1 cellular context compared by ENCODE assay signal in the genomic region with DNA sequence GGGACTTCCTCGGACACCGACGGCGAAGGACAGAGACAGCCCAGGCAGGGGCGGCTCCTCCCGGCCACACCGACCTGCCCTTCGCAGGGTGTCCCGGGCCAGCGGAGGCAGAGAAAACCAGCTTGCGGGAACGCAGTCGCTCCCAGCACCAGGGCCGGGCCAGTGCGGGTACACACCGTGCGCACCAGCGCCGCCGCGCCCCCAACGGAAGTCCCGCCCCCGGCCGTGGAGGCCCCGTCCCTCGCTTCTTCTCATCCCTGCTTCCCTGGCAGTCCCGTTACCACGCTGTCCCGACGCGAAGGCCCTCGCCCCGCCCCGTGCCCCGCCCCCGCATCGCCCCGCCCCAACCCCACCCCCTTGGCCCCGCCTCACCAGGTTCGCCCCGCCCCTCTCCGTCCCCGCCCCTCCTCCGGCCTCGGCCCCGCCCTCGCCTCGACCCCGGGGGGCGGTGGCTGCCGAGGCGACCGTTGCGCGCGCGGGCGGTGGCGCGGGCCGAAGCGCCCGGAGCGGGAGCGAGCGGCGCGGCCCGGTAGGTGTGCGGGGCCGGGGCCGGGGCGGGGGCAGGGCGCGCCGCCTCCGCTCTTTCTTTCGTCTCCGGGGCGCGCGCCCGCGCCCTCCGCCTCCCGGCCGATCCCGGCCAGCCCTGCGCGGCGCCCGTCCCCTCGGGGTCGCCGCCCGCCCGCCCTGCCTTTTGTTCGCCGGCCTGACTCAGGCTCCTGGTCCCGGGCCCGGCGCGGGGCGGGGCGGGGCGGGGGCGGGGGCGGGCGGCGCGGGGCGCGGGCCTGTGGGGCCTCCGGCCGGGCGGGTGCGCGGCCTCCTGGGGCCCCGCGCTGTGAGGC.
TF ChIP-seq lines count a peak whose summit lies in the region.

A gene with protein sequence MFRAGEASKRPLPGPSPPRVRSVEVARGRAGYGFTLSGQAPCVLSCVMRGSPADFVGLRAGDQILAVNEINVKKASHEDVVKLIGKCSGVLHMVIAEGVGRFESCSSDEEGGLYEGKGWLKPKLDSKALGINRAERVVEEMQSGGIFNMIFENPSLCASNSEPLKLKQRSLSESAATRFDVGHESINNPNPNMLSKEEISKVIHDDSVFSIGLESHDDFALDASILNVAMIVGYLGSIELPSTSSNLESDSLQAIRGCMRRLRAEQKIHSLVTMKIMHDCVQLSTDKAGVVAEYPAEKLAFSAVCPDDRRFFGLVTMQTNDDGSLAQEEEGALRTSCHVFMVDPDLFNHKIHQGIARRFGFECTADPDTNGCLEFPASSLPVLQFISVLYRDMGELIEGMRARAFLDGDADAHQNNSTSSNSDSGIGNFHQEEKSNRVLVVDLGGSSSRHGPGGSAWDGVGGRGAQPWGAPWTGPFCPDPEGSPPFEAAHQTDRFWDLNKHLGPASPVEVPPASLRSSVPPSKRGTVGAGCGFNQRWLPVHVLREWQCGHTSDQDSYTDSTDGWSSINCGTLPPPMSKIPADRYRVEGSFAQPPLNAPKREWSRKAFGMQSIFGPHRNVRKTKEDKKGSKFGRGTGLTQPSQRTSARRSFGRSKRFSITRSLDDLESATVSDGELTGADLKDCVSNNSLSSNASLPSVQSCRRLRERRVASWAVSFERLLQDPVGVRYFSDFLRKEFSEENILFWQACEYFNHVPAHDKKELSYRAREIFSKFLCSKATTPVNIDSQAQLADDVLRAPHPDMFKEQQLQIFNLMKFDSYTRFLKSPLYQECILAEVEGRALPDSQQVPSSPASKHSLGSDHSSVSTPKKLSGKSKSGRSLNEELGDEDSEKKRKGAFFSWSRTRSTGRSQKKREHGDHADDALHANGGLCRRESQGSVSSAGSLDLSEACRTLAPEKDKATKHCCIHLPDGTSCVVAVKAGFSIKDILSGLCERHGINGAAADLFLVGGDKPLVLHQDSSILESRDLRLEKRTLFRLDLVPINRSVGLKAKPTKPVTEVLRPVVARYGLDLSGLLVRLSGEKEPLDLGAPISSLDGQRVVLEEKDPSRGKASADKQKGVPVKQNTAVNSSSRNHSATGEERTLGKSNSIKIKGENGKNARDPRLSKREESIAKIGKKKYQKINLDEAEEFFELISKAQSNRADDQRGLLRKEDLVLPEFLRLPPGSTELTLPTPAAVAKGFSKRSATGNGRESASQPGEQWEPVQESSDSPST (N-terminal part only) (plus strand): TSS at position 451 of the 839 bp plus-strand sequence. CDS start 23,150 bp downstream, outside the sequence.

TF ChIP-seq in HepG2, 621 proteins besides CTCF, POLR2A, EP300 and RAD21 (continued from another document and continues in another):
- TF ChIP-seq, protein P1, sequence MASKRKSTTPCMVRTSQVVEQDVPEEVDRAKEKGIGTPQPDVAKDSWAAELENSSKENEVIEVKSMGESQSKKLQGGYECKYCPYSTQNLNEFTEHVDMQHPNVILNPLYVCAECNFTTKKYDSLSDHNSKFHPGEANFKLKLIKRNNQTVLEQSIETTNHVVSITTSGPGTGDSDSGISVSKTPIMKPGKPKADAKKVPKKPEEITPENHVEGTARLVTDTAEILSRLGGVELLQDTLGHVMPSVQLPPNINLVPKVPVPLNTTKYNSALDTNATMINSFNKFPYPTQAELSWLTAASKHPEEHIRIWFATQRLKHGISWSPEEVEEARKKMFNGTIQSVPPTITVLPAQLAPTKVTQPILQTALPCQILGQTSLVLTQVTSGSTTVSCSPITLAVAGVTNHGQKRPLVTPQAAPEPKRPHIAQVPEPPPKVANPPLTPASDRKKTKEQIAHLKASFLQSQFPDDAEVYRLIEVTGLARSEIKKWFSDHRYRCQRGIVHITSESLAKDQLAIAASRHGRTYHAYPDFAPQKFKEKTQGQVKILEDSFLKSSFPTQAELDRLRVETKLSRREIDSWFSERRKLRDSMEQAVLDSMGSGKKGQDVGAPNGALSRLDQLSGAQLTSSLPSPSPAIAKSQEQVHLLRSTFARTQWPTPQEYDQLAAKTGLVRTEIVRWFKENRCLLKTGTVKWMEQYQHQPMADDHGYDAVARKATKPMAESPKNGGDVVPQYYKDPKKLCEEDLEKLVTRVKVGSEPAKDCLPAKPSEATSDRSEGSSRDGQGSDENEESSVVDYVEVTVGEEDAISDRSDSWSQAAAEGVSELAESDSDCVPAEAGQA (IDR thresholded peaks at IDR 0.05; ENCODE audit: low read depth) = 0 out of 2 replicates have a peak, but pooled peaks have one; percentile 41
- TF ChIP-seq, protein P1 (CRISPR knock-in tag; IDR thresholded peaks at IDR 0.05; ENCODE audit: borderline replicate concordance) = no peak
- TF ChIP-seq SALL1 (CRISPR knock-in tag; IDR thresholded peaks at IDR 0.05) (no peak; the same call in 1 of the 2 replicates), ZSCAN29 (CRISPR knock-in tag; conservative IDR thresholded peaks at IDR 0.05) (no peak), SMC3 (IDR thresholded peaks at IDR 0.05; ENCODE audit: low read length) (no peak), ZNF264 (CRISPR knock-in tag; IDR thresholded peaks at IDR 0.05) (no peak), ZC3H4 (CRISPR knock-in tag; IDR thresholded peaks at IDR 0.05; ENCODE audit: borderline replicate concordance) (no peak), CCDC6 (CRISPR knock-in tag; IDR thresholded peaks at IDR 0.05) (no peak; the same call in 1 of the 2 replicates), TOPORS (CRISPR knock-in tag; IDR thresholded peaks at IDR 0.05) (no peak), ZNF746 (CRISPR knock-in tag; IDR thresholded peaks at IDR 0.05) (no peak), NFE2L1 (CRISPR knock-in tag; IDR thresholded peaks at IDR 0.05; ENCODE audit: borderline replicate concordance) (no peak), ELF3 (CRISPR knock-in tag; IDR thresholded peaks at IDR 0.05) (no peak), ZNF343 (CRISPR knock-in tag; IDR thresholded peaks at IDR 0.05) (0 out of 2 replicates have a peak, but pooled peaks have one; percentile 30), HNRNPK (IDR thresholded peaks at IDR 0.05; ENCODE audit: low read depth, low read length, poor library complexity, severe bottlenecking) (peak; percentile 76), RBM22 (optimal IDR thresholded peaks at IDR 0.05; ENCODE audit: low read length) (no peak), ZNF841 (CRISPR knock-in tag; IDR thresholded peaks at IDR 0.05; ENCODE audit: borderline replicate concordance) (no peak), ZNF558 (CRISPR knock-in tag; IDR thresholded peaks at IDR 0.05; ENCODE audit: borderline replicate concordance) (no peak)
- TF ChIP-seq, protein P2, sequence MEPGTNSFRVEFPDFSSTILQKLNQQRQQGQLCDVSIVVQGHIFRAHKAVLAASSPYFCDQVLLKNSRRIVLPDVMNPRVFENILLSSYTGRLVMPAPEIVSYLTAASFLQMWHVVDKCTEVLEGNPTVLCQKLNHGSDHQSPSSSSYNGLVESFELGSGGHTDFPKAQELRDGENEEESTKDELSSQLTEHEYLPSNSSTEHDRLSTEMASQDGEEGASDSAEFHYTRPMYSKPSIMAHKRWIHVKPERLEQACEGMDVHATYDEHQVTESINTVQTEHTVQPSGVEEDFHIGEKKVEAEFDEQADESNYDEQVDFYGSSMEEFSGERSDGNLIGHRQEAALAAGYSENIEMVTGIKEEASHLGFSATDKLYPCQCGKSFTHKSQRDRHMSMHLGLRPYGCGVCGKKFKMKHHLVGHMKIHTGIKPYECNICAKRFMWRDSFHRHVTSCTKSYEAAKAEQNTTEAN (CRISPR knock-in tag; conservative IDR thresholded peaks at IDR 0.05) = no peak
- TF ChIP-seq, protein P3, sequence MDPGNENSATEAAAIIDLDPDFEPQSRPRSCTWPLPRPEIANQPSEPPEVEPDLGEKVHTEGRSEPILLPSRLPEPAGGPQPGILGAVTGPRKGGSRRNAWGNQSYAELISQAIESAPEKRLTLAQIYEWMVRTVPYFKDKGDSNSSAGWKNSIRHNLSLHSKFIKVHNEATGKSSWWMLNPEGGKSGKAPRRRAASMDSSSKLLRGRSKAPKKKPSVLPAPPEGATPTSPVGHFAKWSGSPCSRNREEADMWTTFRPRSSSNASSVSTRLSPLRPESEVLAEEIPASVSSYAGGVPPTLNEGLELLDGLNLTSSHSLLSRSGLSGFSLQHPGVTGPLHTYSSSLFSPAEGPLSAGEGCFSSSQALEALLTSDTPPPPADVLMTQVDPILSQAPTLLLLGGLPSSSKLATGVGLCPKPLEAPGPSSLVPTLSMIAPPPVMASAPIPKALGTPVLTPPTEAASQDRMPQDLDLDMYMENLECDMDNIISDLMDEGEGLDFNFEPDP (CRISPR knock-in tag; conservative IDR thresholded peaks at IDR 0.05) = no peak
- TF ChIP-seq, protein P4, sequence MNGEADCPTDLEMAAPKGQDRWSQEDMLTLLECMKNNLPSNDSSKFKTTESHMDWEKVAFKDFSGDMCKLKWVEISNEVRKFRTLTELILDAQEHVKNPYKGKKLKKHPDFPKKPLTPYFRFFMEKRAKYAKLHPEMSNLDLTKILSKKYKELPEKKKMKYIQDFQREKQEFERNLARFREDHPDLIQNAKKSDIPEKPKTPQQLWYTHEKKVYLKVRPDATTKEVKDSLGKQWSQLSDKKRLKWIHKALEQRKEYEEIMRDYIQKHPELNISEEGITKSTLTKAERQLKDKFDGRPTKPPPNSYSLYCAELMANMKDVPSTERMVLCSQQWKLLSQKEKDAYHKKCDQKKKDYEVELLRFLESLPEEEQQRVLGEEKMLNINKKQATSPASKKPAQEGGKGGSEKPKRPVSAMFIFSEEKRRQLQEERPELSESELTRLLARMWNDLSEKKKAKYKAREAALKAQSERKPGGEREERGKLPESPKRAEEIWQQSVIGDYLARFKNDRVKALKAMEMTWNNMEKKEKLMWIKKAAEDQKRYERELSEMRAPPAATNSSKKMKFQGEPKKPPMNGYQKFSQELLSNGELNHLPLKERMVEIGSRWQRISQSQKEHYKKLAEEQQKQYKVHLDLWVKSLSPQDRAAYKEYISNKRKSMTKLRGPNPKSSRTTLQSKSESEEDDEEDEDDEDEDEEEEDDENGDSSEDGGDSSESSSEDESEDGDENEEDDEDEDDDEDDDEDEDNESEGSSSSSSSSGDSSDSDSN (CRISPR knock-in tag; IDR thresholded peaks at IDR 0.05) = peak; percentile 95
- TF ChIP-seq, protein P5, sequence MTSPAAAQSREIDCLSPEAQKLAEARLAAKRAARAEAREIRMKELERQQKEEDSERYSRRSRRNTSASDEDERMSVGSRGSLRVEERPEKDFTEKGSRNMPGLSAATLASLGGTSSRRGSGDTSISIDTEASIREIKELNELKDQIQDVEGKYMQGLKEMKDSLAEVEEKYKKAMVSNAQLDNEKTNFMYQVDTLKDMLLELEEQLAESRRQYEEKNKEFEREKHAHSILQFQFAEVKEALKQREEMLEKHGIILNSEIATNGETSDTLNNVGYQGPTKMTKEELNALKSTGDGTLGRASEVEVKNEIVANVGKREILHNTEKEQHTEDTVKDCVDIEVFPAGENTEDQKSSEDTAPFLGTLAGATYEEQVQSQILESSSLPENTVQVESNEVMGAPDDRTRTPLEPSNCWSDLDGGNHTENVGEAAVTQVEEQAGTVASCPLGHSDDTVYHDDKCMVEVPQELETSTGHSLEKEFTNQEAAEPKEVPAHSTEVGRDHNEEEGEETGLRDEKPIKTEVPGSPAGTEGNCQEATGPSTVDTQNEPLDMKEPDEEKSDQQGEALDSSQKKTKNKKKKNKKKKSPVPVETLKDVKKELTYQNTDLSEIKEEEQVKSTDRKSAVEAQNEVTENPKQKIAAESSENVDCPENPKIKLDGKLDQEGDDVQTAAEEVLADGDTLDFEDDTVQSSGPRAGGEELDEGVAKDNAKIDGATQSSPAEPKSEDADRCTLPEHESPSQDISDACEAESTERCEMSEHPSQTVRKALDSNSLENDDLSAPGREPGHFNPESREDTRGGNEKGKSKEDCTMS (CRISPR knock-in tag; conservative IDR thresholded peaks at IDR 0.05) = no peak
- TF ChIP-seq, protein P6, sequence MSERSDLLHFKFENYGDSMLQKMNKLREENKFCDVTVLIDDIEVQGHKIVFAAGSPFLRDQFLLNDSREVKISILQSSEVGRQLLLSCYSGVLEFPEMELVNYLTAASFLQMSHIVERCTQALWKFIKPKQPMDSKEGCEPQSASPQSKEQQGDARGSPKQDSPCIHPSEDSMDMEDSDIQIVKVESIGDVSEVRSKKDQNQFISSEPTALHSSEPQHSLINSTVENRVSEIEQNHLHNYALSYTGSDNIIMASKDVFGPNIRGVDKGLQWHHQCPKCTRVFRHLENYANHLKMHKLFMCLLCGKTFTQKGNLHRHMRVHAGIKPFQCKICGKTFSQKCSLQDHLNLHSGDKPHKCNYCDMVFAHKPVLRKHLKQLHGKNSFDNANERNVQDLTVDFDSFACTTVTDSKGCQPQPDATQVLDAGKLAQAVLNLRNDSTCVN (CRISPR knock-in tag; IDR thresholded peaks at IDR 0.05; ENCODE audit: borderline replicate concordance) = no peak
- TF ChIP-seq, protein P7, sequence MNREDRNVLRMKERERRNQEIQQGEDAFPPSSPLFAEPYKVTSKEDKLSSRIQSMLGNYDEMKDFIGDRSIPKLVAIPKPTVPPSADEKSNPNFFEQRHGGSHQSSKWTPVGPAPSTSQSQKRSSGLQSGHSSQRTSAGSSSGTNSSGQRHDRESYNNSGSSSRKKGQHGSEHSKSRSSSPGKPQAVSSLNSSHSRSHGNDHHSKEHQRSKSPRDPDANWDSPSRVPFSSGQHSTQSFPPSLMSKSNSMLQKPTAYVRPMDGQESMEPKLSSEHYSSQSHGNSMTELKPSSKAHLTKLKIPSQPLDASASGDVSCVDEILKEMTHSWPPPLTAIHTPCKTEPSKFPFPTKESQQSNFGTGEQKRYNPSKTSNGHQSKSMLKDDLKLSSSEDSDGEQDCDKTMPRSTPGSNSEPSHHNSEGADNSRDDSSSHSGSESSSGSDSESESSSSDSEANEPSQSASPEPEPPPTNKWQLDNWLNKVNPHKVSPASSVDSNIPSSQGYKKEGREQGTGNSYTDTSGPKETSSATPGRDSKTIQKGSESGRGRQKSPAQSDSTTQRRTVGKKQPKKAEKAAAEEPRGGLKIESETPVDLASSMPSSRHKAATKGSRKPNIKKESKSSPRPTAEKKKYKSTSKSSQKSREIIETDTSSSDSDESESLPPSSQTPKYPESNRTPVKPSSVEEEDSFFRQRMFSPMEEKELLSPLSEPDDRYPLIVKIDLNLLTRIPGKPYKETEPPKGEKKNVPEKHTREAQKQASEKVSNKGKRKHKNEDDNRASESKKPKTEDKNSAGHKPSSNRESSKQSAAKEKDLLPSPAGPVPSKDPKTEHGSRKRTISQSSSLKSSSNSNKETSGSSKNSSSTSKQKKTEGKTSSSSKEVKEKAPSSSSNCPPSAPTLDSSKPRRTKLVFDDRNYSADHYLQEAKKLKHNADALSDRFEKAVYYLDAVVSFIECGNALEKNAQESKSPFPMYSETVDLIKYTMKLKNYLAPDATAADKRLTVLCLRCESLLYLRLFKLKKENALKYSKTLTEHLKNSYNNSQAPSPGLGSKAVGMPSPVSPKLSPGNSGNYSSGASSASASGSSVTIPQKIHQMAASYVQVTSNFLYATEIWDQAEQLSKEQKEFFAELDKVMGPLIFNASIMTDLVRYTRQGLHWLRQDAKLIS (CRISPR knock-in tag; IDR thresholded peaks at IDR 0.05) = no peak
